8 cellular contexts compared by ENCODE assay signal in genomic region chr7:130242198-130243014, GRCh38. TPM values are rescaled to one million over a fixed set of nuclear protein-coding genes. Genes with fewer than 3 reads are reported as not detected.
DNase-seq lines count a peak whose midpoint lies in the region; ATAC-seq and TF ChIP-seq lines count a peak whose summit lies in the region.

No MANE protein-coding gene starts in this region.

- H3F3A ChIP-seq in OCI-LY1 (ENCODE audit: insufficient read depth, low read length) = no peaks in the 10 kb centered on the region

- H4K20me1 ChIP-seq in OCI-LY1 (ENCODE audit: insufficient read depth, low read length) (no peaks in the 10 kb centered on the region), fibroblast of lung (ENCODE audit: control insufficient read depth, extremely low read depth, insufficient read depth, low read length) (no peaks in the 10 kb centered on the region), osteoblast (ENCODE audit: insufficient read depth, low read length) (no peaks in the 10 kb centered on the region)

- DNase-seq in DMS153 (lab: John Stamatoyannopoulos, UW) = peak; percentile 31
- DNase-seq in activated T-cell treated with anti-CD3 and anti-CD28 coated beads for 24 hours (ENCODE audit: low read depth) = peak; percentile 44
- peak; percentile 46 to 89 for DNase-seq in fibroblast of lung (ENCODE audit: low read depth in 2 of 2)
- peak; percentile 68 for DNase-seq in osteoblast (ENCODE audit: insufficient read length, low spot score, missing footprints)
- DNase-seq in transverse colon = peak; percentile 59
- no peak for DNase-seq in MV-4-11 (lab: John Stamatoyannopoulos, UW)

- peaks cover 14% of the 10 kb centered on the region for H3K4me1 ChIP-seq in OCI-LY1 (ENCODE audit: insufficient read depth, low read length, severe bottlenecking)
- H3K4me1 ChIP-seq in fibroblast of lung (ENCODE audit: control insufficient read depth, extremely low read depth, insufficient read depth, low read length) = no peaks in the 10 kb centered on the region
- peaks cover 4% of the 10 kb centered on the region for H3K4me1 ChIP-seq in osteoblast (ENCODE audit: insufficient read depth, low read length)
- peaks cover 0 to 4% (median 0%) of the 10 kb centered on the region in 4 donors for H3K4me1 ChIP-seq in transverse colon

- H3K4me3 ChIP-seq in OCI-LY1 (ENCODE audit: low read depth, low read length, poor library complexity, severe bottlenecking) = no peak overlapping the region
- H3K4me3 ChIP-seq in fibroblast of lung (replicated peaks in 1 of 4; ENCODE audit: control extremely low read depth in 1 of 4, insufficient read depth in 1 of 4, low read depth in 3 of 4, low read length in 4 of 4) = no peak overlapping the region
- no peak overlapping the region for H3K4me3 ChIP-seq in osteoblast (ENCODE audit: insufficient read depth, low read length)
- H3K4me3 ChIP-seq in transverse colon = no peak overlapping the region

- no peak for TF ChIP-seq POLR2A in transverse colon (IDR thresholded peaks at IDR 0.05)

- H3K9ac ChIP-seq in OCI-LY1 (ENCODE audit: low read length) (no peak overlapping the region), fibroblast of lung (ENCODE audit: insufficient read depth, low read length) (no peak overlapping the region)

- no peak overlapping the region for H2AFZ ChIP-seq in OCI-LY1 (ENCODE audit: low read length)
- no peak overlapping the region for H2AFZ ChIP-seq in fibroblast of lung (ENCODE audit: low read length)
- H2AFZ ChIP-seq in osteoblast (ENCODE audit: low read length) = no peak overlapping the region

- TF ChIP-seq CTCF in OCI-LY1 (IDR thresholded peaks at IDR 0.05; ENCODE audit: low read length) (peak; percentile 100), fibroblast of lung (conservative IDR thresholded peaks at IDR 0.05 in 1 of 2, IDR thresholded peaks at IDR 0.05 in 1 of 2; ENCODE audit: low read depth in 1 of 2, low read length in 2 of 2) (peak; percentile 85 to 90), osteoblast (IDR thresholded peaks at IDR 0.05; ENCODE audit: extremely low read depth, low read depth, low read length) (peak; percentile 88), transverse colon (IDR thresholded peaks at IDR 0.05) (peak; percentile 76 to 83 (median 78))

- no peaks in the 10 kb centered on the region for H3K79me2 ChIP-seq in OCI-LY1 (ENCODE audit: insufficient read depth, low read length)
- H3K79me2 ChIP-seq in fibroblast of lung (ENCODE audit: control insufficient read depth, insufficient read depth, low read length) = no peaks in the 10 kb centered on the region
- no peaks in the 10 kb centered on the region for H3K79me2 ChIP-seq in osteoblast (ENCODE audit: insufficient read depth, low read length)

- peak; percentile 64 for ATAC-seq in HG02798 (IDR thresholded peaks at IDR 0.05; ENCODE audit: poor library complexity, unreplicated experiment)

- H3K9me3 ChIP-seq in OCI-LY1 (ENCODE audit: low read length) (no peaks in the 10 kb centered on the region), fibroblast of lung (ENCODE audit: control insufficient read depth, insufficient read depth, low read depth, low read length) (no peaks in the 10 kb centered on the region), osteoblast (ENCODE audit: low read depth, low read length) (no peaks in the 10 kb centered on the region), transverse colon (no peaks in the 10 kb centered on the region)

- H3K27me3 ChIP-seq in OCI-LY1 (ENCODE audit: insufficient read depth, low read length) (no peaks in the 10 kb centered on the region), fibroblast of lung (ENCODE audit: control insufficient read depth, insufficient read depth, low read length) (no peaks in the 10 kb centered on the region), osteoblast (ENCODE audit: insufficient read depth, low read length) (no peaks in the 10 kb centered on the region), transverse colon (no peaks in the 10 kb centered on the region)

- WGBS in transverse colon (ENCODE audit: low coverage in 1 of 2), 2 donors = 18 to 26% methylated on average over 5 of the region's 5 CpGs

- no peaks in the 10 kb centered on the region for H3K9me2 ChIP-seq in OCI-LY1 (ENCODE audit: low read depth, low read length)

- in situ Hi-C loops in transverse colon (cut with MboI; ENCODE audit: low pct_ligation_motif_present in 1 of 4, low pct_unique_long_range_greater_than_20kb in 1 of 4, low sequenced_read_pairs in 3 of 4) = loop anchor here in 2 of 4 donors (25.0 kb wide), 1 partner anchor 470 kb away; no protein-coding TSS in a partner anchor

- no peaks in the 10 kb centered on the region; the same call in 1 of the 2 replicates for H3K36me3 ChIP-seq in OCI-LY1 (ENCODE audit: insufficient read depth, low read length)
- H3K36me3 ChIP-seq in fibroblast of lung (ENCODE audit: control insufficient read depth, insufficient read depth, low read length) = no peaks in the 10 kb centered on the region
- H3K36me3 ChIP-seq in osteoblast (ENCODE audit: insufficient read depth, low read length) = no peaks in the 10 kb centered on the region
- H3K36me3 ChIP-seq in transverse colon = no peaks in the 10 kb centered on the region

- TF ChIP-seq EP300 in transverse colon (IDR thresholded peaks at IDR 0.05; ENCODE audit: low read depth) = no peak

- intact Hi-C loops in transverse colon (cut with DNase I; ENCODE audit: low total_unique reads) = no loop called here

- H3K27ac ChIP-seq in OCI-LY1 (ENCODE audit: low read depth, low read length, poor library complexity, severe bottlenecking) (no peak overlapping the region), fibroblast of lung (ENCODE audit: insufficient read depth, low read length) (no peak overlapping the region), osteoblast (ENCODE audit: low read depth, low read length) (no peak overlapping the region), transverse colon (no peak overlapping the region)

- H3K4me2 ChIP-seq in OCI-LY1 (ENCODE audit: low read length) = no peak overlapping the region
- H3K4me2 ChIP-seq in fibroblast of lung (ENCODE audit: extremely low read depth, insufficient read depth, low read length) = no peak overlapping the region
- no peak overlapping the region for H3K4me2 ChIP-seq in osteoblast (ENCODE audit: insufficient read depth, low read length)

RNA-seq across cellular contexts. Expression of gene CPA2, which starts 24.3 kb away (rescaled TPM):
- under 0.01 TPM in 1 of 2 replicates, not detected in the other for total RNA-seq in fibroblast of lung
- 0.06 TPM in 1 of 2 replicates, not detected in the other for polyA plus RNA-seq in fibroblast of lung
- 0.15 TPM in 1 of 2 replicates, not detected in the other for polyA plus RNA-seq in fibroblast of lung (2012)
- polyA minus RNA-seq in fibroblast of lung (ENCODE audit: low replicate concordance) = not detected in 2 replicates
- total RNA-seq in osteoblast = not detected in 2 replicates
- 1 to 10 TPM in 1 of 4 donors, under 1 TPM in 1, not detected in 2; 0.48 to 1.6 TPM for total RNA-seq in transverse colon

RNA-seq across cellular contexts. Expression of gene SSMEM1, which starts 34.7 kb away (rescaled TPM):
- total RNA-seq in fibroblast of lung (not detected in 2 replicates), osteoblast (not detected in 2 replicates), transverse colon (not detected)
- not detected in 2 replicates for polyA plus RNA-seq in fibroblast of lung
- polyA plus RNA-seq in fibroblast of lung (2012) = not detected in 2 replicates
- polyA minus RNA-seq in fibroblast of lung (ENCODE audit: low replicate concordance) = not detected in 2 replicates

RNA-seq across cellular contexts. Expression of gene TMEM209, which starts 37.2 kb away (rescaled TPM):
- 9.5 and 9.7 TPM in 2 replicates for total RNA-seq in fibroblast of lung
- polyA plus RNA-seq in fibroblast of lung = 15.1 and 20.8 TPM in 2 replicates
- 6.1 and 8.1 TPM in 2 replicates for polyA plus RNA-seq in fibroblast of lung (2012)
- 24.1 and 29.8 TPM in 2 replicates for polyA minus RNA-seq in fibroblast of lung (ENCODE audit: low replicate concordance)
- 19.9 and 20.0 TPM in 2 replicates for total RNA-seq in osteoblast
- 10 to 100 TPM in 3 of 4 donors, 1 to 10 TPM in 1; 8.6 to 57.5 (median 17.8) TPM for total RNA-seq in transverse colon

RNA-seq across cellular contexts. Expression of gene CPA4, which starts 50.6 kb away (rescaled TPM):
- total RNA-seq in fibroblast of lung (6.4 and 20.0 TPM in 2 replicates), osteoblast (18.6 and 28.2 TPM in 2 replicates), transverse colon (not detected)
- polyA plus RNA-seq in fibroblast of lung = 31.5 and 48.3 TPM in 2 replicates
- 18.7 and 31.0 TPM in 2 replicates for polyA plus RNA-seq in fibroblast of lung (2012)
- 37.6 and 39.8 TPM in 2 replicates for polyA minus RNA-seq in fibroblast of lung (ENCODE audit: low replicate concordance)
